1 cellular context compared by ENCODE assay signal in the genomic region with DNA sequence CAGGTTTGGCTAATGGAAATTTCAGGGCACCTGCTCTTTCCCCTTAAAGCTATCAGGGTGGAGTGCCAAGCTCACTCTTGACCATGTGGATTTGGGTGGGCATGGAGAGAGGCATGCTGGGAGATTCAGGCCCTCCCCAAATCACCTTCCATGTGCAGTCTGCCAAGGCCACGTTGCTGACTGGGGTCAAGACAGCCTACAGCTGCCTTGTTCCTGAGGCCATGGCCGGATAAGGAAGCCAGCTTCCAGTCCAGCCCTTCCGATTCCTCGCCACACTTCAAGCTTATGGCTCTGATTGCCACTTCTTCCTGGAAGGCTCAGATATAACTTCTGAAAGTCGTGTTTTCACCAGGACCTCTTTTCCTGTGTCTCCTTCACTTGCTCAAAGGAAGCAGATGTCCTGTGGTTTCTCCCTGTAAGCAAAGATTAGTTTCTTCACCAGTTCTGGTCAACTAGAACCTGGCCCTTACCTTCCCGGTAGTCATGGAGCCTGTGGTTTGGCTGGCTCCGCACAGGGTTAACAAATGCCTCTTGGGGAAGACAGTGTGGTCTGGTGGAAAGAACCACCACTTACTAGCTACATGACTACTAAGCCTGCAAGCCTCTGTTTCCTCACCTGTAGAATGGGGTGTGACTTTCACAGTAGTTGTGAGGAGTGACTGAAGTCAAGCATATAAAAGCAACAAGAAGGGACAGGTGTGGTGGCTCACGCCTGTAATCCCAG.
TF ChIP-seq lines count a peak whose summit lies in the region.

No MANE protein-coding gene starts in this region.

TF ChIP-seq in GM12878, 131 proteins besides CTCF, POLR2A, EP300 and RAD21 (continued from another document):
- TF ChIP-seq, protein P1, sequence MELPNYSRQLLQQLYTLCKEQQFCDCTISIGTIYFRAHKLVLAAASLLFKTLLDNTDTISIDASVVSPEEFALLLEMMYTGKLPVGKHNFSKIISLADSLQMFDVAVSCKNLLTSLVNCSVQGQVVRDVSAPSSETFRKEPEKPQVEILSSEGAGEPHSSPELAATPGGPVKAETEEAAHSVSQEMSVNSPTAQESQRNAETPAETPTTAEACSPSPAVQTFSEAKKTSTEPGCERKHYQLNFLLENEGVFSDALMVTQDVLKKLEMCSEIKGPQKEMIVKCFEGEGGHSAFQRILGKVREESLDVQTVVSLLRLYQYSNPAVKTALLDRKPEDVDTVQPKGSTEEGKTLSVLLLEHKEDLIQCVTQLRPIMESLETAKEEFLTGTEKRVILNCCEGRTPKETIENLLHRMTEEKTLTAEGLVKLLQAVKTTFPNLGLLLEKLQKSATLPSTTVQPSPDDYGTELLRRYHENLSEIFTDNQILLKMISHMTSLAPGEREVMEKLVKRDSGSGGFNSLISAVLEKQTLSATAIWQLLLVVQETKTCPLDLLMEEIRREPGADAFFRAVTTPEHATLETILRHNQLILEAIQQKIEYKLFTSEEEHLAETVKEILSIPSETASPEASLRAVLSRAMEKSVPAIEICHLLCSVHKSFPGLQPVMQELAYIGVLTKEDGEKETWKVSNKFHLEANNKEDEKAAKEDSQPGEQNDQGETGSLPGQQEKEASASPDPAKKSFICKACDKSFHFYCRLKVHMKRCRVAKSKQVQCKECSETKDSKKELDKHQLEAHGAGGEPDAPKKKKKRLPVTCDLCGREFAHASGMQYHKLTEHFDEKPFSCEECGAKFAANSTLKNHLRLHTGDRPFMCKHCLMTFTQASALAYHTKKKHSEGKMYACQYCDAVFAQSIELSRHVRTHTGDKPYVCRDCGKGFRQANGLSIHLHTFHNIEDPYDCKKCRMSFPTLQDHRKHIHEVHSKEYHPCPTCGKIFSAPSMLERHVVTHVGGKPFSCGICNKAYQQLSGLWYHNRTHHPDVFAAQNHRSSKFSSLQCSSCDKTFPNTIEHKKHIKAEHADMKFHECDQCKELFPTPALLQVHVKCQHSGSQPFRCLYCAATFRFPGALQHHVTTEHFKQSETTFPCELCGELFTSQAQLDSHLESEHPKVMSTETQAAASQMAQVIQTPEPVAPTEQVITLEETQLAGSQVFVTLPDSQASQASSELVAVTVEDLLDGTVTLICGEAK (IDR thresholded peaks at IDR 0.05; ENCODE audit: borderline replicate concordance): no peak
- no peak for TF ChIP-seq IKZF2 (IDR thresholded peaks at IDR 0.05)
